In the genomic region with DNA sequence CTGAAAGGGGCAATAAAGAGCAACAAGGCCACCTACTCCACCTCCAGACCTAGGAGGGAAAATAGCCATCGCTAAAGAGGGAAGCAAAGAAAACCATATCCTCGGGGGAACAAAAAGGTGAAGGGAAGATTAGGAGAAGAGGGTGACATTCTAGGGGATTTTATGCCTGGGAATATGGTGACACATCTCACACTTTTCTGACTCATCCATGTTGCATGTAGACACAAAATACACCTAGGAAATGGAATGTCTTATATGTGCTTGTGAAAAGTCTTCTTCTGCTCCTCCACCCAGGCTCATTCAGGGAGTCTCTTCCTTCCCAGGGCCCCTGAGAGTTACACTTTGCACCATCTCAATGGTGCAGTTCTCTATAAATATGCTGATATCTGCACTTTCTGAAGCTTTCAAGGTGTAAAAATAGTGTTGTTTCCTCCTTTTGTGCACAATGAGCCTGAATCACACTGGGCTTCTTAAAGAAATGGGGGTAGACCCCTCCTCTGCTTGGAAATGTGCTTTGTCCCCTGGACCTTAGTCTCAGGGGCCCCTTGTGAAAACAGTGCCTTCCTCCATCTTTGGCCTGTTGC, we compare ENCODE assay signal across 1 cellular context.
TF ChIP-seq lines count a peak whose summit lies in the region.

No MANE protein-coding gene starts in this region.

TF ChIP-seq in SK-N-SH treated with all-trans-retinoic acid at 6 μM for 48 hours, 23 proteins besides CTCF, POLR2A, EP300 and RAD21 (continued from another document):
- TF ChIP-seq TSHZ2 (CRISPR knock-in tag; IDR thresholded peaks at IDR 0.05) (no peak), CREB5 (CRISPR knock-in tag; IDR thresholded peaks at IDR 0.05; ENCODE audit: low read depth) (no peak), ZNF70 (CRISPR knock-in tag; IDR thresholded peaks at IDR 0.05) (no peak), ZNF565 (CRISPR knock-in tag; conservative IDR thresholded peaks at IDR 0.05; ENCODE audit: low read depth) (no peak), ZNF8 (CRISPR knock-in tag; IDR thresholded peaks at IDR 0.05) (no peak), ESRRG (CRISPR knock-in tag; IDR thresholded peaks at IDR 0.05) (no peak), ISL1 (CRISPR knock-in tag; IDR thresholded peaks at IDR 0.05) (no peak), BACH2 (CRISPR knock-in tag; IDR thresholded peaks at IDR 0.05; ENCODE audit: borderline replicate concordance) (no peak), RARB (CRISPR knock-in tag; IDR thresholded peaks at IDR 0.05) (no peak), TOX (CRISPR knock-in tag; IDR thresholded peaks at IDR 0.05; ENCODE audit: borderline replicate concordance) (no peak), CSRNP3 (CRISPR knock-in tag; IDR thresholded peaks at IDR 0.05) (no peak), ZFP3 (CRISPR knock-in tag; IDR thresholded peaks at IDR 0.05) (no peak)
- TF ChIP-seq, protein P1, sequence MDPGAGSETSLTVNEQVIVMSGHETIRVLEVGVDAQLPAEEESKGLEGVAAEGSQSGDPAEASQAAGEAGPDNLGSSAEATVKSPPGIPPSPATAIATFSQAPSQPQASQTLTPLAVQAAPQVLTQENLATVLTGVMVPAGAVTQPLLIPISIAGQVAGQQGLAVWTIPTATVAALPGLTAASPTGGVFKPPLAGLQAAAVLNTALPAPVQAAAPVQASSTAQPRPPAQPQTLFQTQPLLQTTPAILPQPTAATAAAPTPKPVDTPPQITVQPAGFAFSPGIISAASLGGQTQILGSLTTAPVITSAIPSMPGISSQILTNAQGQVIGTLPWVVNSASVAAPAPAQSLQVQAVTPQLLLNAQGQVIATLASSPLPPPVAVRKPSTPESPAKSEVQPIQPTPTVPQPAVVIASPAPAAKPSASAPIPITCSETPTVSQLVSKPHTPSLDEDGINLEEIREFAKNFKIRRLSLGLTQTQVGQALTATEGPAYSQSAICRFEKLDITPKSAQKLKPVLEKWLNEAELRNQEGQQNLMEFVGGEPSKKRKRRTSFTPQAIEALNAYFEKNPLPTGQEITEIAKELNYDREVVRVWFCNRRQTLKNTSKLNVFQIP (CRISPR knock-in tag; IDR thresholded peaks at IDR 0.05; ENCODE audit: borderline replicate concordance, low read depth), result no peak
